ENCODE assay signal across 22 cellular contexts in genomic region chr12:105289114-105289904, GRCh38. TPM values are rescaled to one million over a fixed set of nuclear protein-coding genes. Genes with fewer than 3 reads are reported as not detected.
A peak's percentile ranks its signal among the peaks of the same experiment; 100 is the strongest.
DNase-seq lines count a peak whose midpoint lies in the region; ATAC-seq, FAIRE-seq and TF ChIP-seq lines count a peak whose summit lies in the region.
"Had no signal": no experiment of that assay in that cellular context is flagged by ENCODE, and none has a peak within 500 bp of the region (broad histone marks: within the 10 kb centered on the region; RNA-seq: fewer than 3 reads in every experiment).

No MANE protein-coding gene starts in this region.

- ATAC-seq in IMR-90 (ENCODE audit: low read depth): no peak
- ATAC-seq: activated CD8-positive, alpha-beta T cell treated with anti-CD3 and anti-CD28 coated beads, Interleukin-2, amount 10 ng/mL, durations not matched to agents 7 days and 5 days; K562; naive thymus-derived CD4-positive, alpha-beta T cell; sciatic nerve had no signal

- H3K18ac ChIP-seq in IMR-90 (ENCODE audit: low read depth, low read length): no peak overlapping the region; the same call in 1 of the 2 replicates

- BruUV-seq in IMR-90 (replicated peaks; lab: Mats Ljungman, UMichigan): no TSS peak

- H3K36me3 ChIP-seq in IMR-90 (ENCODE audit: control insufficient read depth, insufficient read depth, low read length) (no peaks in the 10 kb centered on the region), astrocyte (ENCODE audit: insufficient read depth, low read length) (no peaks in the 10 kb centered on the region), keratinocyte (ENCODE audit: control insufficient read depth in 2 of 2, extremely low read depth in 1 of 2, insufficient read depth in 2 of 2, low read length in 2 of 2) (no peaks in the 10 kb centered on the region)
- H3K36me3 ChIP-seq in CD8-positive, alpha-beta memory T cell (ENCODE audit: insufficient read depth, low read length): no peaks in the 10 kb centered on the region
- H3K36me3 ChIP-seq: left ventricle myocardium inferior had no signal

- H3K79me1 ChIP-seq in IMR-90 (ENCODE audit: low read depth in 1 of 2, low read length in 2 of 2): no peaks in the 10 kb centered on the region

- peak overlapping the region; percentile 51; the same call in 1 of the 2 replicates for H3K4ac ChIP-seq in IMR-90 (ENCODE audit: low read depth, low read length)

- no peak overlapping the region for H4K91ac ChIP-seq in IMR-90 (ENCODE audit: insufficient read depth, low read depth, low read length)

- TF ChIP-seq POLR2A in IMR-90 (IDR thresholded peaks at IDR 0.05; ENCODE audit: low read depth, low read length): no peak

- no CpG with 5 or more reads among the region's 6 CpGs for whole genome bisulfite sequencing in IMR-90 (ENCODE audit: extremely low coverage in 2 of 2, insufficient read length in 1 of 2), 2 experiments

- H3K4me3 Mint-ChIP-seq in astrocyte (ENCODE audit: unreplicated experiment): no peak overlapping the region
- H3K4me3 Mint-ChIP-seq in CD8-positive, alpha-beta memory T cell: no peak overlapping the region
- H3K4me3 Mint-ChIP-seq: activated CD8-positive, alpha-beta T cell treated with anti-CD3 and anti-CD28 coated beads, Interleukin-2, amount 10 ng/mL, durations not matched to agents 7 days and 5 days; endodermal cell; naive thymus-derived CD4-positive, alpha-beta T cell; stimulated activated naive B cell treated with anti-CD40 and anti-IgM and Interleukin-4, amounts not matched to agents 10 μg/mL and 1 μg/mL and 100 μg/mL, for 72 hours had no signal

- H2AFZ ChIP-seq in IMR-90 (replicated peaks; ENCODE audit: low read length, poor library complexity): peak overlapping the region; percentile 71
- H2AFZ ChIP-seq in astrocyte (ENCODE audit: low read depth, low read length): peak overlapping the region; percentile 49
- H2AFZ ChIP-seq in keratinocyte (ENCODE audit: control insufficient read depth, low read length): no peak overlapping the region

- H3K4me3 ChIP-seq in IMR-90 (ENCODE audit: insufficient read depth, low read depth, low read length) (no peak overlapping the region), astrocyte (ENCODE audit: insufficient read depth, low read depth, low read length) (no peak overlapping the region), keratinocyte (ENCODE audit: control insufficient read depth in 2 of 3, extremely low read depth in 1 of 3, insufficient read depth in 2 of 3, low read depth in 1 of 3, low read length in 3 of 3) (no peak overlapping the region)
- H3K4me3 ChIP-seq in CD8-positive, alpha-beta memory T cell (ENCODE audit: low read length): no peak overlapping the region
- H3K4me3 ChIP-seq: K562, left ventricle myocardium inferior had no signal

- no peak overlapping the region for H3K9ac ChIP-seq in IMR-90 (ENCODE audit: low read depth, low read length)
- no peak overlapping the region for H3K9ac ChIP-seq in astrocyte (ENCODE audit: low read length)
- no peak overlapping the region for H3K9ac ChIP-seq in keratinocyte (ENCODE audit: control insufficient read depth, extremely low read depth, insufficient read depth, low read length)

- FAIRE-seq in astrocyte (lab: Jason Lieb, UNC) (no peak), keratinocyte (lab: Jason Lieb, UNC) (peak; percentile 43)
- FAIRE-seq: H1, K562 had no signal

- H3K4me2 ChIP-seq in IMR-90 (ENCODE audit: low read depth, low read length) (peak overlapping the region; percentile 22; the same call in 1 of the 2 replicates), astrocyte (ENCODE audit: low read length) (peak overlapping the region; percentile 55), keratinocyte (ENCODE audit: control insufficient read depth, extremely low read depth, insufficient read depth, low read depth, low read length) (no peak overlapping the region)

- in situ Hi-C loops in IMR-90 (cut with MboI; ENCODE audit: low sequenced_read_pairs): no loop called here

- H2AK5ac ChIP-seq in IMR-90 (ENCODE audit: low read depth, low read length): no peak overlapping the region

- no peak for TF ChIP-seq RAD21 in IMR-90 (IDR thresholded peaks at IDR 0.05; ENCODE audit: low read length)

- POLR2A ChIA-PET in IMR-90 (lab: Charles Lee; ENCODE audit: unreplicated experiment): no interaction called here
- POLR2A ChIA-PET in CD8-positive, alpha-beta memory T cell (lab: Charles Lee): no interaction called here

- H2BK20ac ChIP-seq in IMR-90 (ENCODE audit: low read depth, low read length): peak overlapping the region; percentile 71

- H3K14ac ChIP-seq in IMR-90 (replicated peaks; ENCODE audit: low read depth, low read length): peak overlapping the region; percentile 70; the same call in 1 of the 2 replicates

- TF ChIP-seq CTCF in IMR-90 (conservative IDR thresholded peaks at IDR 0.05; ENCODE audit: low read depth, low read length) (no peak), astrocyte (IDR thresholded peaks at IDR 0.05; ENCODE audit: insufficient read depth, low read depth, low read length) (no peak), keratinocyte (optimal IDR thresholded peaks at IDR 0.05 in 1 of 3, IDR thresholded peaks at IDR 0.05 in 1 of 3, conservative IDR thresholded peaks at IDR 0.05 in 1 of 3; ENCODE audit: extremely low read depth in 1 of 3, insufficient read depth in 2 of 3, low read length in 3 of 3) (no peak)

- H3K4me1 ChIP-seq in IMR-90 (ENCODE audit: control insufficient read depth, insufficient read depth, low read length) (no peaks in the 10 kb centered on the region; the same call in 1 of the 2 replicates), astrocyte (ENCODE audit: insufficient read depth, low read length) (no peaks in the 10 kb centered on the region), keratinocyte (ENCODE audit: control insufficient read depth, extremely low read depth, insufficient read depth, low read length) (no peaks in the 10 kb centered on the region)
- no peaks in the 10 kb centered on the region for H3K4me1 ChIP-seq in CD8-positive, alpha-beta memory T cell (ENCODE audit: insufficient read depth, low read length)
- H3K4me1 ChIP-seq: left ventricle myocardium inferior had no signal

- peak overlapping the region; percentile 54; the same call in 1 of the 2 replicates for H4K5ac ChIP-seq in IMR-90 (ENCODE audit: low read depth, low read length)

- H2BK120ac ChIP-seq in IMR-90 (ENCODE audit: low read depth, low read length): peak overlapping the region; percentile 66; the same call in 1 of the 2 replicates

- H4K20me1 ChIP-seq in IMR-90 (ENCODE audit: insufficient read depth, low read length) (no peaks in the 10 kb centered on the region), astrocyte (ENCODE audit: insufficient read depth, low read length) (no peaks in the 10 kb centered on the region), keratinocyte (ENCODE audit: control insufficient read depth, extremely low read depth, insufficient read depth, low read length) (no peaks in the 10 kb centered on the region)

- no peaks in the 10 kb centered on the region for H3K36me3 Mint-ChIP-seq in astrocyte (ENCODE audit: low read depth, unreplicated experiment)
- no peaks in the 10 kb centered on the region for H3K36me3 Mint-ChIP-seq in CD8-positive, alpha-beta memory T cell
- H3K36me3 Mint-ChIP-seq: stimulated activated naive B cell treated with anti-CD40 and anti-IgM and Interleukin-4, amounts not matched to agents 10 μg/mL and 1 μg/mL and 100 μg/mL, for 72 hours had no signal

- H2BK5ac ChIP-seq in IMR-90 (ENCODE audit: low read depth, low read length, poor library complexity, severe bottlenecking): peak overlapping the region; percentile 30

- peaks cover 2% of the 10 kb centered on the region for H3K9me3 Mint-ChIP-seq in astrocyte (ENCODE audit: unreplicated experiment)
- H3K9me3 Mint-ChIP-seq in CD8-positive, alpha-beta memory T cell: no peaks in the 10 kb centered on the region
- H3K9me3 Mint-ChIP-seq: endodermal cell; stimulated activated naive B cell treated with anti-CD40 and anti-IgM and Interleukin-4, amounts not matched to agents 10 μg/mL and 1 μg/mL and 100 μg/mL, for 72 hours had no signal

- no peaks in the 10 kb centered on the region for H3K27me3 ChIP-seq in IMR-90 (ENCODE audit: control insufficient read depth, insufficient read depth, low read length)
- no peaks in the 10 kb centered on the region for H3K27me3 ChIP-seq in astrocyte (ENCODE audit: insufficient read depth, low read length)
- no peaks in the 10 kb centered on the region for H3K27me3 ChIP-seq in keratinocyte (ENCODE audit: control insufficient read depth, extremely low read depth, insufficient read depth, low read length)
- H3K27me3 ChIP-seq in CD8-positive, alpha-beta memory T cell (ENCODE audit: insufficient read depth, low read length, poor library complexity, severe bottlenecking): no peaks in the 10 kb centered on the region

- no peaks in the 10 kb centered on the region for H3K4me1 Mint-ChIP-seq in astrocyte (ENCODE audit: low read depth, unreplicated experiment)
- no peaks in the 10 kb centered on the region for H3K4me1 Mint-ChIP-seq in CD8-positive, alpha-beta memory T cell
- H3K4me1 Mint-ChIP-seq: endodermal cell; naive thymus-derived CD4-positive, alpha-beta T cell; stimulated activated naive B cell treated with anti-CD40 and anti-IgM and Interleukin-4, amounts not matched to agents 10 μg/mL and 1 μg/mL and 100 μg/mL, for 72 hours had no signal

- CTCF ChIA-PET in IMR-90 (lab: Yijun Ruan, JAX): no interaction called here
- CTCF ChIA-PET in CD8-positive, alpha-beta memory T cell (lab: Charles Lee): no interaction called here

- H3K9me1 ChIP-seq in IMR-90 (ENCODE audit: insufficient read depth, low read length): no peaks in the 10 kb centered on the region
- no peaks in the 10 kb centered on the region for H3K9me1 ChIP-seq in keratinocyte (ENCODE audit: control insufficient read depth, extremely low read depth, insufficient read depth, low read length)

- dilution Hi-C loops in IMR-90 (cut with HindIII; ENCODE audit: low sequenced_read_pairs, unreplicated experiment) (no loop called here), keratinocyte (cut with MboI; ENCODE audit: extremely low pct_ligation_motif_present, low sequenced_read_pairs) (no loop called here)

- no peaks in the 10 kb centered on the region for H3K79me2 ChIP-seq in astrocyte (ENCODE audit: insufficient read depth, low read length)
- H3K79me2 ChIP-seq in keratinocyte (ENCODE audit: control insufficient read depth, insufficient read depth, low read length): no peaks in the 10 kb centered on the region

- H2AK9ac ChIP-seq in IMR-90 (replicated peaks; ENCODE audit: low read depth, low read length, poor library complexity): no peak overlapping the region

- H3K27me3 Mint-ChIP-seq in astrocyte (ENCODE audit: low read depth, unreplicated experiment): no peaks in the 10 kb centered on the region
- peaks cover 5 to 8% of the 10 kb centered on the region in 2 donors for H3K27me3 Mint-ChIP-seq in CD8-positive, alpha-beta memory T cell

- H3K27ac Mint-ChIP-seq in astrocyte (ENCODE audit: unreplicated experiment): no peak overlapping the region
- H3K27ac Mint-ChIP-seq in CD8-positive, alpha-beta memory T cell: no peak overlapping the region
- H3K27ac Mint-ChIP-seq: activated CD8-positive, alpha-beta T cell treated with anti-CD3 and anti-CD28 coated beads, Interleukin-2, amount 10 ng/mL, durations not matched to agents 7 days and 5 days; endodermal cell; naive thymus-derived CD4-positive, alpha-beta T cell; stimulated activated naive B cell treated with anti-CD40 and anti-IgM and Interleukin-4, amounts not matched to agents 10 μg/mL and 1 μg/mL and 100 μg/mL, for 72 hours had no signal

- H2BK15ac ChIP-seq in IMR-90 (ENCODE audit: low read depth, low read length): no peak overlapping the region

- H3K56ac ChIP-seq in IMR-90 (ENCODE audit: extremely low read depth, insufficient read depth, low read length): no peak overlapping the region

- H4K8ac ChIP-seq in IMR-90 (ENCODE audit: low read depth in 2 of 2, low read length in 2 of 2): peak overlapping the region in 1 of 2 experiments; percentile 65; a peak in 2 of 4 replicates

- intact Hi-C loops in IMR-90 (cut with micrococcal nuclease): no loop called here

- 0 out of 2 replicates have a peak overlapping the region, but pooled peaks have one; percentile 2 for H3K23ac ChIP-seq in IMR-90 (ENCODE audit: low read depth, low read length)

- H3K9me3 ChIP-seq in IMR-90 (ENCODE audit: control insufficient read depth, insufficient read depth, low read length) (no peaks in the 10 kb centered on the region), astrocyte (ENCODE audit: insufficient read depth, low read depth, low read length) (no peaks in the 10 kb centered on the region), keratinocyte (ENCODE audit: control insufficient read depth, low read depth, low read length) (no peaks in the 10 kb centered on the region)
- no peaks in the 10 kb centered on the region for H3K9me3 ChIP-seq in CD8-positive, alpha-beta memory T cell (ENCODE audit: low read length)
- H3K9me3 ChIP-seq: left ventricle myocardium inferior had no signal

- DNase-seq in ELR (ENCODE audit: low read depth) (peak; percentile 90), IMR-90 (peak; percentile 50), astrocyte (ENCODE audit: low read depth) (peak; percentile 60), keratinocyte (ENCODE audit: low read depth, low spot score) (no peak), islet precursor cell (no peak), NCI-H526 treated with DMSO at 0.1 percent for 48 hours (lab: John Stamatoyannopoulos, UW) (no peak), inferior parietal cortex (ENCODE audit: extremely low spot score) (no peak)
- no peak for DNase-seq in CD8-positive, alpha-beta memory T cell
- DNase-seq: activated CD8-positive, alpha-beta T cell treated with anti-CD3 and anti-CD28 coated beads, Interleukin-2, amount 10 ng/mL, durations not matched to agents 7 days and 5 days; activated effector memory CD4-positive, alpha-beta T cell treated with anti-CD3 and anti-CD28 coated beads, Interleukin-2, amount 50 U/mL, for 16 hours; C1 segment of cervical spinal cord; endodermal cell; left ventricle myocardium inferior; naive thymus-derived CD4-positive, alpha-beta T cell; NCI-H1694; NCI-H526; SHP77; stimulated activated CD4-positive, alpha-beta T cell treated with anti-CD3 and anti-CD28 coated beads, Interleukin-4, amount 100 ng/mL, for 4 hours; stimulated activated naive B cell treated with anti-CD40 and anti-IgM and Interleukin-4, amounts not matched to agents 10 μg/mL and 1 μg/mL and 100 μg/mL, for 72 hours had no signal

- H3K27ac ChIP-seq in IMR-90 (ENCODE audit: insufficient read depth, low read length) (no peak overlapping the region), astrocyte (ENCODE audit: low read depth, low read length) (no peak overlapping the region), keratinocyte (ENCODE audit: control insufficient read depth, insufficient read depth, low read length) (no peak overlapping the region)
- no peak overlapping the region for H3K27ac ChIP-seq in CD8-positive, alpha-beta memory T cell (ENCODE audit: low read depth, low read length)
- H3K27ac ChIP-seq: left ventricle myocardium inferior had no signal

RNA-seq across cellular contexts. Expression of gene C12orf75, which starts 41.2 kb away (rescaled TPM):
- 145 and 216 TPM in 2 replicates for total RNA-seq in IMR-90 (2012; rRNA removed)
- 264 and 278 TPM in 2 replicates for polyA plus RNA-seq in IMR-90 (2012; rRNA removed)
- 100 and 104 TPM in 2 replicates for polyA plus RNA-seq in IMR-90 (2012; cell fraction: cytosol; rRNA removed)
- 23.5 and 101 TPM in 2 replicates for polyA plus RNA-seq in IMR-90 (2012; cell fraction: nucleus; rRNA removed; ENCODE audit: low replicate concordance)
- 130 and 163 TPM in 2 replicates for total RNA-seq in astrocyte
- 114 to 160 TPM (median 123 TPM) in 3 replicates for polyA plus RNA-seq in keratinocyte
- 16.9 TPM for polyA plus RNA-seq in keratinocyte (2011; ENCODE audit: low read depth)
- 159 and 285 TPM in 2 replicates for polyA plus RNA-seq in keratinocyte (2011; cell fraction: cytosol; rRNA removed)
- 40.4 and 50.7 TPM in 2 replicates for polyA plus RNA-seq in keratinocyte (2011; cell fraction: nucleus; rRNA removed)
- polyA plus RNA-seq in keratinocyte (2012; ENCODE audit: low replicate concordance): 33.3 and 120 TPM in 2 replicates
- polyA minus RNA-seq in keratinocyte: 6.0 to 46.7 TPM (median 32.0 TPM) in 3 replicates
- polyA minus RNA-seq in keratinocyte (2011; cell fraction: cytosol; rRNA and poly(A)+ RNA removed): 82.7 TPM
- 12.0 and 18.7 TPM in 2 replicates for polyA minus RNA-seq in keratinocyte (2011; cell fraction: nucleus; rRNA and poly(A)+ RNA removed)
- 10 to 100 TPM; 52.9 to 62.8 TPM for total RNA-seq in CD8-positive, alpha-beta memory T cell
- 181 TPM for polyA plus RNA-seq in CD8-positive, alpha-beta memory T cell

RNA-seq across cellular contexts. Expression of gene APPL2, which starts 53.3 kb away (rescaled TPM):
- total RNA-seq in IMR-90 (2012; rRNA removed): 42.3 and 53.3 TPM in 2 replicates
- polyA plus RNA-seq in IMR-90 (2012; rRNA removed): 50.3 and 65.8 TPM in 2 replicates
- polyA plus RNA-seq in IMR-90 (2012; cell fraction: cytosol; rRNA removed): 18.1 and 37.3 TPM in 2 replicates
- polyA plus RNA-seq in IMR-90 (2012; cell fraction: nucleus; rRNA removed; ENCODE audit: low replicate concordance): 26.2 and 113 TPM in 2 replicates
- total RNA-seq in astrocyte: 16.6 and 17.7 TPM in 2 replicates
- 16.2 to 26.1 TPM (median 22.2 TPM) in 3 replicates for polyA plus RNA-seq in keratinocyte
- 94.4 TPM for polyA plus RNA-seq in keratinocyte (2011; ENCODE audit: low read depth)
- 15.9 and 18.4 TPM in 2 replicates for polyA plus RNA-seq in keratinocyte (2011; cell fraction: cytosol; rRNA removed)
- 36.4 and 43.4 TPM in 2 replicates for polyA plus RNA-seq in keratinocyte (2011; cell fraction: nucleus; rRNA removed)
- polyA plus RNA-seq in keratinocyte (2012; ENCODE audit: low replicate concordance): 13.3 and 45.4 TPM in 2 replicates
- 6.3 to 24.5 TPM (median 14.3 TPM) in 3 replicates for polyA minus RNA-seq in keratinocyte
- polyA minus RNA-seq in keratinocyte (2011; cell fraction: cytosol; rRNA and poly(A)+ RNA removed): 14.8 TPM
- polyA minus RNA-seq in keratinocyte (2011; cell fraction: nucleus; rRNA and poly(A)+ RNA removed): 14.1 and 23.2 TPM in 2 replicates
- total RNA-seq in CD8-positive, alpha-beta memory T cell: 10 to 100 TPM; 14.9 to 18.6 TPM
- 14.4 TPM for polyA plus RNA-seq in CD8-positive, alpha-beta memory T cell

Comparison
In these comparisons a context has a peak if more than half of its experiments do, and no peak if none do; other contexts are left out.
1. DNase-seq: peak in ELR (single experiment), IMR-90 (single experiment) and astrocyte (single experiment); none in keratinocyte (single experiment), CD8-positive, alpha-beta memory T cell (0 of 5), islet precursor cell (single experiment), NCI-H526 treated with DMSO at 0.1 percent for 48 hours (single experiment) and inferior parietal cortex (single experiment).